ENCODE assay signal across 11 cellular contexts in genomic region chr18:37393221-37393828, GRCh38.
DNase-seq lines count a peak whose midpoint lies in the region; ATAC-seq and TF ChIP-seq lines count a peak whose summit lies in the region.
"Had no signal": no experiment of that assay in that cellular context is flagged by ENCODE, and none has a peak within 500 bp of the region (broad histone marks: within the 10 kb centered on the region; RNA-seq: fewer than 3 reads in every experiment).

No MANE protein-coding gene starts in this region.

- H3K27me3 ChIP-seq in cardiac muscle cell (peaks cover 14% of the 10 kb centered on the region), suprapubic skin (peaks cover 16% of the 10 kb centered on the region), aorta (ENCODE audit: control insufficient read depth in 1 of 2, insufficient read depth in 2 of 2, low read length in 1 of 2) (no peaks in the 10 kb centered on the region), right lobe of liver (no peaks in the 10 kb centered on the region)

- H3K9me3 ChIP-seq in cardiac muscle cell (ENCODE audit: low read depth) (no peaks in the 10 kb centered on the region), suprapubic skin (no peaks in the 10 kb centered on the region), aorta (ENCODE audit: control insufficient read depth, low read length) (peaks cover 2% of the 10 kb centered on the region), right lobe of liver (no peaks in the 10 kb centered on the region)

- H3K4me3 ChIP-seq in cardiac muscle cell, result peak overlapping the region; percentile 18
- peak overlapping the region; percentile 43 for H3K4me3 ChIP-seq in suprapubic skin
- no peak overlapping the region for H3K4me3 ChIP-seq in aorta (ENCODE audit: low read length in 2 of 2)
- no peak overlapping the region for H3K4me3 ChIP-seq in right lobe of liver

- intact Hi-C loops in Right ventricle myocardium inferior (cut with DNase I) (no loop called here), aorta (cut with DNase I) (no loop called here), right lobe of liver (cut with DNase I) (no loop called here)

- WGBS in suprapubic skin, result 36% methylated on average over 6 of the region's 6 CpGs
- 27 to 33% methylated on average over 6 of the region's 6 CpGs for WGBS in aorta, 2 donors
- 22% methylated on average over 4 of the region's 6 CpGs for WGBS in right lobe of liver (ENCODE audit: insufficient coverage, low coverage, low lambda C conversion rate, missing lambda C conversion rate)

- no peaks in the 10 kb centered on the region for H3K36me3 Mint-ChIP-seq in mesothelial cell of epicardium
- H3K36me3 Mint-ChIP-seq: CD14-positive monocyte had no signal

- no peak for TF ChIP-seq POLR2A in suprapubic skin (IDR thresholded peaks at IDR 0.05)
- no peak for TF ChIP-seq POLR2A in right lobe of liver (IDR thresholded peaks at IDR 0.05)

- TF ChIP-seq CTCF in cardiac muscle cell (IDR thresholded peaks at IDR 0.05; ENCODE audit: low read depth, low read length) (no peak), mesothelial cell of epicardium (IDR thresholded peaks at IDR 0.05; ENCODE audit: unreplicated experiment) (no peak), suprapubic skin (IDR thresholded peaks at IDR 0.05) (no peak), right lobe of liver (IDR thresholded peaks at IDR 0.05) (no peak)

- peak overlapping the region; percentile 58 for H3K4me3 Mint-ChIP-seq in mesothelial cell of epicardium

- DNase-seq in cardiac muscle cell (ENCODE audit: low read depth in 1 of 2, low spot score in 1 of 2) (no peak), Right ventricle myocardium inferior (ENCODE audit: missing footprints) (no peak), anterior cingulate cortex (lab: John Stamatoyannopoulos, UW) (peak in 31 of 58 donors; percentile 6 to 60 (median 35)), mesothelial cell of epicardium (ENCODE audit: low spot score in 2 of 2, unreplicated experiment in 2 of 2) (no peak), suprapubic skin (ENCODE audit: low spot score in 2 of 2) (no peak), aorta (no peak), right lobe of liver (no peak)
- DNase-seq: esophagus squamous epithelium had no signal

- TF ChIP-seq EP300 in suprapubic skin (IDR thresholded peaks at IDR 0.05), result no peak

- H3K27ac ChIP-seq in cardiac muscle cell (no peak overlapping the region), suprapubic skin (no peak overlapping the region), aorta (ENCODE audit: low read depth in 1 of 2, low read length in 2 of 2) (no peak overlapping the region), right lobe of liver (no peak overlapping the region)
- H3K27ac ChIP-seq: brain microvascular endothelial cell had no signal

- H3K27me3 Mint-ChIP-seq in mesothelial cell of epicardium (ENCODE audit: low read depth), result peaks cover 48% of the 10 kb centered on the region

- no peak for ATAC-seq in Right ventricle myocardium inferior
- ATAC-seq in aorta (ENCODE audit: low FRiP score), result no peak
- ATAC-seq in right lobe of liver, result no peak
- no peak for ATAC-seq in GM19467 (IDR thresholded peaks at IDR 0.05; ENCODE audit: unreplicated experiment)

- peaks cover 6% of the 10 kb centered on the region for H3K9me3 Mint-ChIP-seq in mesothelial cell of epicardium

- H3K4me1 Mint-ChIP-seq in mesothelial cell of epicardium, result peaks cover 9% of the 10 kb centered on the region
- H3K4me1 Mint-ChIP-seq: CD14-positive monocyte had no signal

- no peaks in the 10 kb centered on the region for H3K36me3 ChIP-seq in cardiac muscle cell
- H3K36me3 ChIP-seq in suprapubic skin, result no peaks in the 10 kb centered on the region
- no peaks in the 10 kb centered on the region for H3K36me3 ChIP-seq in aorta (ENCODE audit: control insufficient read depth in 1 of 2, insufficient read depth in 2 of 2, low read length in 1 of 2)
- H3K36me3 ChIP-seq in right lobe of liver, result no peaks in the 10 kb centered on the region
- H3K36me3 ChIP-seq: brain microvascular endothelial cell, esophagus squamous epithelium had no signal

- no peak overlapping the region for H3K27ac Mint-ChIP-seq in mesothelial cell of epicardium
- H3K27ac Mint-ChIP-seq: CD14-positive monocyte had no signal

- H3K4me1 ChIP-seq in cardiac muscle cell (ENCODE audit: low read depth), result no peaks in the 10 kb centered on the region
- peaks cover 13% of the 10 kb centered on the region for H3K4me1 ChIP-seq in suprapubic skin
- no peaks in the 10 kb centered on the region for H3K4me1 ChIP-seq in aorta (ENCODE audit: control insufficient read depth in 1 of 2, insufficient read depth in 2 of 2, low read length in 2 of 2)
- no peaks in the 10 kb centered on the region for H3K4me1 ChIP-seq in right lobe of liver

Comparison
In these comparisons a context has a peak if more than half of its experiments do, and no peak if none do; other contexts are left out.
1. DNase-seq: peak in anterior cingulate cortex (31 of 58); none in cardiac muscle cell (0 of 2), Right ventricle myocardium inferior (single experiment), mesothelial cell of epicardium (0 of 2), suprapubic skin (0 of 2), aorta (0 of 2) and right lobe of liver (0 of 3).
2. H3K4me3 ChIP-seq: peak in cardiac muscle cell (single experiment) and suprapubic skin (single experiment); none in aorta (0 of 2) and right lobe of liver (0 of 3).